8 cellular contexts compared by ENCODE assay signal in genomic region chr13:72405441-72405840, GRCh38.
"Had no signal": no experiment of that assay in that cellular context is flagged by ENCODE, and none has a peak within 500 bp of the region (broad histone marks: within the 10 kb centered on the region; RNA-seq: fewer than 3 reads in every experiment).

No MANE protein-coding gene starts in this region.

- ATAC-seq: GM12878 had no signal

- H3K4me3 ChIP-seq: GM12878 had no signal

- FAIRE-seq: G401.6, GM12878, GM12891, GM12892, GM18507, GM19239 had no signal

- DNase-seq: GDM1, GF-D8 had no signal
